Comparison of ENCODE assay signal across 8 cellular contexts in the genomic region with DNA sequence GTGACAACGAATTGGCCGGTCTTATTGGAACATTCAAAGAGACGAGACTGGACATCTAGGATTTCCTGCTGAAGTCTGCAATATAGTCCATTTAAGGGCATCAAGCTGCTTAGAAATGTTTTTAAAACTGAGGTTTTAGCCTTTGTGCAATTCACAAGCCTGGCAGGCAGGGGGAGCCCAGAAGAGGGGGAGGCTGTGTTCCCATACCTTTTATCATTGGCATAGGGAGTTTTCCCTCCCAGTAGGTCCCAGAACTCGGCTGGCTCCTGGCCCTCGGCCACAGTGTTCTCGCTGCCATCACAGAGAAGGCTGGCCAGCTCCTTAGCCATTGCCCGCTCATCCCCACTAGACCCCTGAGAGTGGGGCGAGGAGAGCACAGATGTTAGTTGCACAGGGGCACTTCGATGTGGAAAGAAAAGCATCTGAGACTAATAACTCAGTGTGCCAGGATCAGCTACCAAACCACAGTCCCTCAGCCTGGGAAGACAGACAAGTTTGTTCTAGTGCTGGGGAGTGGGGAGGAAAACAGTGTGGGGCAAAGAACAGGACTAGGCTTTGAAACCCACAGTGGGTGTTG. TPM values are rescaled to one million over a fixed set of nuclear protein-coding genes. Genes with fewer than 3 reads are reported as not detected.
DNase-seq lines count a peak whose midpoint lies in the region; ATAC-seq and TF ChIP-seq lines count a peak whose summit lies in the region.

No MANE protein-coding gene starts in this region.

- intact Hi-C loops in Caco-2 (cut with micrococcal nuclease; ENCODE audit: unreplicated experiment) = loop anchor here (1.0 kb wide), 1 partner anchor 102 kb away; no protein-coding TSS in a partner anchor

- no peak overlapping the region for H3K4me3 ChIP-seq in Caco-2 (ENCODE audit: low read depth, low read length)

- POLR2A ChIA-PET in Caco-2 (lab: Charles Lee) = no interaction called here

- BruUV-seq in Caco-2 (replicated peaks; lab: Mats Ljungman, UMichigan) = no TSS peak

- H3K36me3 Mint-ChIP-seq in Caco-2 (ENCODE audit: insufficient read depth, unreplicated experiment) (peaks cover 14% of the 10 kb centered on the region), HFFc6 (ENCODE audit: low read depth) (peaks cover 12% of the 10 kb centered on the region; the same call in 1 of the 2 replicates), brain (peaks cover 34% of the 10 kb centered on the region)
- peaks cover 34% of the 10 kb centered on the region for H3K36me3 Mint-ChIP-seq in stimulated activated effector memory CD8-positive, alpha-beta T cell treated with anti-CD3 and anti-CD28 coated beads, Interleukin-12 subunit alpha, Interleukin-12 subunit beta, amount 100 ng/mL, for 72 hours

- H3K4me1 ChIP-seq in Caco-2 = no peaks in the 10 kb centered on the region

- H3K4me1 Mint-ChIP-seq in Caco-2 (ENCODE audit: low read depth, unreplicated experiment) (no peaks in the 10 kb centered on the region), HFFc6 (ENCODE audit: low read depth) (no peaks in the 10 kb centered on the region), brain (no peaks in the 10 kb centered on the region)
- peaks cover 6% of the 10 kb centered on the region for H3K4me1 Mint-ChIP-seq in stimulated activated effector memory CD8-positive, alpha-beta T cell treated with anti-CD3 and anti-CD28 coated beads, Interleukin-12 subunit alpha, Interleukin-12 subunit beta, amount 100 ng/mL, for 72 hours

- DNase-seq in Caco-2 = peak in 1 of 2 experiments; percentile 47
- peak; percentile 36 for DNase-seq in HFFc6
- peak; percentile 61 for DNase-seq in RKO (ENCODE audit: low spot score)
- peak; percentile 79 for DNase-seq in islet precursor cell
- DNase-seq in stimulated activated effector memory CD8-positive, alpha-beta T cell treated with anti-CD3 and anti-CD28 coated beads, Interleukin-12 subunit alpha, Interleukin-12 subunit beta, amount 100 ng/mL, for 72 hours (ENCODE audit: low spot score in 2 of 2) = no peak

- TF ChIP-seq CTCF in Caco-2 (IDR thresholded peaks at IDR 0.05; ENCODE audit: insufficient read depth in 1 of 2, low read depth in 1 of 2, low read length in 1 of 2, severe bottlenecking in 1 of 2, unreplicated experiment in 1 of 2) (peak; percentile 59 to 83), HFFc6 (IDR thresholded peaks at IDR 0.05) (peak; percentile 85), brain (conservative IDR thresholded peaks at IDR 0.05) (peak; percentile 75 to 83)

- H3K27me3 ChIP-seq in Caco-2 (replicated peaks; ENCODE audit: control insufficient read depth, insufficient read depth, low read length) = no peaks in the 10 kb centered on the region

- H3K27ac Mint-ChIP-seq in Caco-2 (ENCODE audit: unreplicated experiment) (no peak overlapping the region), HFFc6 (no peak overlapping the region), brain (peak overlapping the region; percentile 26 to 61 (median 51))
- H3K27ac Mint-ChIP-seq in stimulated activated effector memory CD8-positive, alpha-beta T cell treated with anti-CD3 and anti-CD28 coated beads, Interleukin-12 subunit alpha, Interleukin-12 subunit beta, amount 100 ng/mL, for 72 hours = no peak overlapping the region

- H3K27me3 Mint-ChIP-seq in Caco-2 (ENCODE audit: insufficient read depth, unreplicated experiment) (no peaks in the 10 kb centered on the region), HFFc6 (ENCODE audit: insufficient read depth) (no peaks in the 10 kb centered on the region), brain (no peaks in the 10 kb centered on the region)

- ATAC-seq in stimulated activated effector memory CD8-positive, alpha-beta T cell treated with anti-CD3 and anti-CD28 coated beads, Interleukin-12 subunit alpha, Interleukin-12 subunit beta, amount 100 ng/mL, for 72 hours = peak; percentile 24
- ATAC-seq in GM21717 (IDR thresholded peaks at IDR 0.05; ENCODE audit: unreplicated experiment) (no peak), GM18858 (IDR thresholded peaks at IDR 0.05; ENCODE audit: unreplicated experiment) (no peak)

- H3K9me3 Mint-ChIP-seq in Caco-2 (ENCODE audit: unreplicated experiment) (no peaks in the 10 kb centered on the region), HFFc6 (no peaks in the 10 kb centered on the region), brain (no peaks in the 10 kb centered on the region)
- H3K9me3 Mint-ChIP-seq in stimulated activated effector memory CD8-positive, alpha-beta T cell treated with anti-CD3 and anti-CD28 coated beads, Interleukin-12 subunit alpha, Interleukin-12 subunit beta, amount 100 ng/mL, for 72 hours = no peaks in the 10 kb centered on the region

- H3K36me3 ChIP-seq in Caco-2 (ENCODE audit: control insufficient read depth, insufficient read depth, low read length) = no peaks in the 10 kb centered on the region

- CTCF ChIA-PET in Caco-2 (lab: Charles Lee) = interaction anchor here (0.7 to 2.6 kb wide), 3 partner anchors 93 to 116 kb away, joined by 3 to 16 read pairs (median 4); no protein-coding TSS in a partner anchor

- H3K4me3 Mint-ChIP-seq in Caco-2 (ENCODE audit: unreplicated experiment) (no peak overlapping the region), HFFc6 (no peak overlapping the region), brain (no peak overlapping the region)
- H3K4me3 Mint-ChIP-seq in stimulated activated effector memory CD8-positive, alpha-beta T cell treated with anti-CD3 and anti-CD28 coated beads, Interleukin-12 subunit alpha, Interleukin-12 subunit beta, amount 100 ng/mL, for 72 hours = no peak overlapping the region

- H3K9me3 ChIP-seq in Caco-2 = no peaks in the 10 kb centered on the region

RNA-seq across cellular contexts. Expression of gene AVIL, which starts 15.1 kb away (rescaled TPM):
- 0.84 and 2.3 TPM in 2 replicates for total RNA-seq in Caco-2 (2022)
- total RNA-seq in HFFc6 (2021; fragmentation: NEBNext Ultra II Directional; extraction: Animal tissue kit (Norgen Biotek cat#: 25700)) = 1 to 10 TPM in 1 of 6 experiments, under 1 TPM in 5; 0.14 to 1.1 (median 0.67) TPM
- polyA plus RNA-seq in brain (ENCODE audit: insufficient read depth, low read depth, low replicate concordance) = 1.0 TPM

RNA-seq across cellular contexts. Expression of gene TSFM, which starts 20.8 kb away (rescaled TPM):
- total RNA-seq in Caco-2 (2022) = 48.0 and 57.5 TPM in 2 replicates
- 10 to 100 TPM; 28.6 to 36.8 (median 33.7) TPM for total RNA-seq in HFFc6 (2021; fragmentation: NEBNext Ultra II Directional; extraction: Animal tissue kit (Norgen Biotek cat#: 25700))
- 42.1 TPM for polyA plus RNA-seq in brain (ENCODE audit: insufficient read depth, low read depth, low replicate concordance)

RNA-seq across cellular contexts. Expression of gene EEF1AKMT3, which starts 31.0 kb away (rescaled TPM):
- total RNA-seq in Caco-2 (2022) = 5.0 and 6.7 TPM in 2 replicates
- 1 to 10 TPM; 6.3 to 9.0 (median 7.8) TPM for total RNA-seq in HFFc6 (2021; fragmentation: NEBNext Ultra II Directional; extraction: Animal tissue kit (Norgen Biotek cat#: 25700))
- polyA plus RNA-seq in brain (ENCODE audit: insufficient read depth, low read depth, low replicate concordance) = 4.7 TPM

RNA-seq across cellular contexts. Expression of gene METTL1, which starts 31.5 kb away (rescaled TPM):
- total RNA-seq in Caco-2 (2022) = 34.1 and 37.8 TPM in 2 replicates
- 10 to 100 TPM; 30.0 to 41.8 (median 36.0) TPM for total RNA-seq in HFFc6 (2021; fragmentation: NEBNext Ultra II Directional; extraction: Animal tissue kit (Norgen Biotek cat#: 25700))
- polyA plus RNA-seq in brain (ENCODE audit: insufficient read depth, low read depth, low replicate concordance) = 11.5 TPM

RNA-seq across cellular contexts. Expression of gene CYP27B1, which starts 36.5 kb away (rescaled TPM):
- total RNA-seq in Caco-2 (2022) = 6.9 and 7.1 TPM in 2 replicates
- 1 to 10 TPM in 3 of 6 experiments, under 1 TPM in 3; 0.57 to 1.8 (median 0.96) TPM for total RNA-seq in HFFc6 (2021; fragmentation: NEBNext Ultra II Directional; extraction: Animal tissue kit (Norgen Biotek cat#: 25700))
- not detected for polyA plus RNA-seq in brain (ENCODE audit: insufficient read depth, low read depth, low replicate concordance)

Comparison
In these comparisons a context has a peak if more than half of its experiments do, and no peak if none do; other contexts are left out.
1. DNase-seq: peak in HFFc6 (single experiment), RKO (single experiment) and islet precursor cell (single experiment); none in stimulated activated effector memory CD8-positive, alpha-beta T cell treated with anti-CD3 and anti-CD28 coated beads, Interleukin-12 subunit alpha, Interleukin-12 subunit beta, amount 100 ng/mL, for 72 hours (0 of 2).
2. H3K27ac Mint-ChIP-seq: peak in brain (5 of 5); none in Caco-2 (single experiment), HFFc6 (single experiment) and stimulated activated effector memory CD8-positive, alpha-beta T cell treated with anti-CD3 and anti-CD28 coated beads, Interleukin-12 subunit alpha, Interleukin-12 subunit beta, amount 100 ng/mL, for 72 hours (single experiment).
3. Peak in every context shown above with its lines, with median percentiles within 50 percentile points of each other: CTCF ChIP-seq.